Comparison of ENCODE assay signal across 21 cellular contexts in genomic region chr10:92005978-92006377, GRCh38.
"Had no signal": no experiment of that assay in that cellular context is flagged by ENCODE, and none has a peak within 500 bp of the region (broad histone marks: within the 10 kb centered on the region; RNA-seq: fewer than 3 reads in every experiment).

No MANE protein-coding gene starts in this region.

- ATAC-seq: foreskin keratinocyte, gastroesophageal sphincter, heart left ventricle, left colon, left lung, left ventricle myocardium superior, lower lobe of right lung, mucosa of descending colon had no signal

- DNase-seq: dermis blood vessel endothelial cell; dorsolateral prefrontal cortex; effector CD4-positive, alpha-beta T cell; effector memory CD4-positive, alpha-beta T cell; foreskin keratinocyte; heart left ventricle; hypothalamus; immature natural killer cell; islet precursor cell; kidney; kidney glomerular epithelial cell; left colon; left lung; left ventricle myocardium superior; lower lobe of right lung; mesenchymal stem cell; mucosa of descending colon had no signal

- H3K4me3 ChIP-seq: coronary artery, dorsolateral prefrontal cortex, esophagus muscularis mucosa, gastroesophageal sphincter, heart left ventricle, hepatocyte, left lung, lower lobe of right lung, mucosa of descending colon had no signal
